2 cellular contexts compared by ENCODE assay signal in the genomic region with DNA sequence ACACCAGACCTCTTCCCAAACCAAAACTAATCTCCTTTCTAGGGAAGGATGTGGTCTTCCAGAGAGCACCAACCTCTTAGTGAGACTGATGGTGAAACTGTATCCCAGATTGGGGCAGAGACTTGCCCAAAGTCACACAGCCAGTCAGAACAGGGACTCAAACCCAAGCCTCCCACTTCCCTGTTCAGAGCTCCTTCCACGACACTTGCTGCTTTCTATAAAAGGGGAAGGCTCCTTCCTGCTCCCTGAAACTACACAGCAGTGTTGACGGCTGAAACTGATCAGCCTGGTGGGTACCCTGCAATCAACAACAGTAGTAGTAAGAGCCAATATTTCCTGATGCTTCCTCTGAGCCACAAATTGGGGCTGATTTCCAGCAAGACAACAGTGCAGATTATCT.
TF ChIP-seq lines count a peak whose summit lies in the region.

No MANE protein-coding gene starts in this region.

TF ChIP-seq in H1, 55 proteins besides CTCF, POLR2A, EP300 and RAD21:
- TF ChIP-seq RFX5 (IDR thresholded peaks at IDR 0.05; ENCODE audit: borderline replicate concordance, low read depth, low read length): no peak
- no peak for TF ChIP-seq TBP (IDR thresholded peaks at IDR 0.05; ENCODE audit: low read depth, low read length)
- no peak for TF ChIP-seq NANOG (IDR thresholded peaks at IDR 0.05; ENCODE audit: insufficient read depth, low read depth, low read length, poor library complexity, severe bottlenecking)
- TF ChIP-seq SP1 (IDR thresholded peaks at IDR 0.05; ENCODE audit: low read depth, low read length): no peak
- TF ChIP-seq KDM5A (IDR thresholded peaks at IDR 0.05; ENCODE audit: low read length): no peak
- TF ChIP-seq, protein P1, sequence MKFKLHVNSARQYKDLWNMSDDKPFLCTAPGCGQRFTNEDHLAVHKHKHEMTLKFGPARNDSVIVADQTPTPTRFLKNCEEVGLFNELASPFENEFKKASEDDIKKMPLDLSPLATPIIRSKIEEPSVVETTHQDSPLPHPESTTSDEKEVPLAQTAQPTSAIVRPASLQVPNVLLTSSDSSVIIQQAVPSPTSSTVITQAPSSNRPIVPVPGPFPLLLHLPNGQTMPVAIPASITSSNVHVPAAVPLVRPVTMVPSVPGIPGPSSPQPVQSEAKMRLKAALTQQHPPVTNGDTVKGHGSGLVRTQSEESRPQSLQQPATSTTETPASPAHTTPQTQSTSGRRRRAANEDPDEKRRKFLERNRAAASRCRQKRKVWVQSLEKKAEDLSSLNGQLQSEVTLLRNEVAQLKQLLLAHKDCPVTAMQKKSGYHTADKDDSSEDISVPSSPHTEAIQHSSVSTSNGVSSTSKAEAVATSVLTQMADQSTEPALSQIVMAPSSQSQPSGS (IDR thresholded peaks at IDR 0.05; ENCODE audit: low read length): no peak
- TF ChIP-seq SIRT6 (IDR thresholded peaks at IDR 0.05; ENCODE audit: low read length): no peak
- no peak for TF ChIP-seq SRF (IDR thresholded peaks at IDR 0.05; ENCODE audit: low read depth, low read length)
- no peak for TF ChIP-seq POU5F1 (IDR thresholded peaks at IDR 0.05; ENCODE audit: low read depth, low read length)
- TF ChIP-seq POLR2AphosphoS5 (IDR thresholded peaks at IDR 0.05; ENCODE audit: low read depth, low read length): no peak
- TF ChIP-seq KDM1A (IDR thresholded peaks at IDR 0.05; ENCODE audit: borderline replicate concordance, low read length): no peak
- TF ChIP-seq SIN3A (conservative IDR thresholded peaks at IDR 0.05 in 1 of 2, IDR thresholded peaks at IDR 0.05 in 1 of 2; ENCODE audit: low read depth in 1 of 2, low read length in 2 of 2): no peak
- no peak for TF ChIP-seq TAF7 (optimal IDR thresholded peaks at IDR 0.05; ENCODE audit: borderline replicate concordance, low read depth, low read length)
- no peak for TF ChIP-seq TEAD4 (IDR thresholded peaks at IDR 0.05; ENCODE audit: low read depth, low read length)
- no peak for TF ChIP-seq TCF12 (IDR thresholded peaks at IDR 0.05; ENCODE audit: low read depth, low read length)
- no peak for TF ChIP-seq EGR1 (IDR thresholded peaks at IDR 0.05; ENCODE audit: borderline replicate concordance, low read depth, low read length)
- no peak for TF ChIP-seq SIX5 (IDR thresholded peaks at IDR 0.05; ENCODE audit: low read depth, low read length)
TF ChIP-seq in H1: peak in this region for 0.

TF ChIP-seq in SK-N-SH, 30 proteins besides CTCF, POLR2A, EP300 and RAD21:
- TF ChIP-seq ELF1 (IDR thresholded peaks at IDR 0.05) (no peak), SMC3 (IDR thresholded peaks at IDR 0.05; ENCODE audit: low read depth, low read length) (no peak), FOSL2 (IDR thresholded peaks at IDR 0.05; ENCODE audit: borderline replicate concordance, low read depth) (no peak), GATA2 (CRISPR knock-in tag; IDR thresholded peaks at IDR 0.05) (no peak), NFIC (IDR thresholded peaks at IDR 0.05; ENCODE audit: borderline replicate concordance) (no peak), FOXM1 (IDR thresholded peaks at IDR 0.05; ENCODE audit: low read depth) (no peak), RFX5 (IDR thresholded peaks at IDR 0.05; ENCODE audit: low read length) (no peak), FOXJ3 (CRISPR knock-in tag; IDR thresholded peaks at IDR 0.05) (no peak), TEAD4 (IDR thresholded peaks at IDR 0.05; ENCODE audit: borderline replicate concordance, insufficient read depth) (no peak), MEF2A (IDR thresholded peaks at IDR 0.05; ENCODE audit: borderline replicate concordance, low read depth) (no peak)
- TF ChIP-seq, protein P2, sequence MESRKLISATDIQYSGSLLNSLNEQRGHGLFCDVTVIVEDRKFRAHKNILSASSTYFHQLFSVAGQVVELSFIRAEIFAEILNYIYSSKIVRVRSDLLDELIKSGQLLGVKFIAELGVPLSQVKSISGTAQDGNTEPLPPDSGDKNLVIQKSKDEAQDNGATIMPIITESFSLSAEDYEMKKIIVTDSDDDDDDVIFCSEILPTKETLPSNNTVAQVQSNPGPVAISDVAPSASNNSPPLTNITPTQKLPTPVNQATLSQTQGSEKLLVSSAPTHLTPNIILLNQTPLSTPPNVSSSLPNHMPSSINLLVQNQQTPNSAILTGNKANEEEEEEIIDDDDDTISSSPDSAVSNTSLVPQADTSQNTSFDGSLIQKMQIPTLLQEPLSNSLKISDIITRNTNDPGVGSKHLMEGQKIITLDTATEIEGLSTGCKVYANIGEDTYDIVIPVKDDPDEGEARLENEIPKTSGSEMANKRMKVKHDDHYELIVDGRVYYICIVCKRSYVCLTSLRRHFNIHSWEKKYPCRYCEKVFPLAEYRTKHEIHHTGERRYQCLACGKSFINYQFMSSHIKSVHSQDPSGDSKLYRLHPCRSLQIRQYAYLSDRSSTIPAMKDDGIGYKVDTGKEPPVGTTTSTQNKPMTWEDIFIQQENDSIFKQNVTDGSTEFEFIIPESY (IDR thresholded peaks at IDR 0.05; ENCODE audit: borderline replicate concordance, low read depth): no peak
- TF ChIP-seq, protein P3, sequence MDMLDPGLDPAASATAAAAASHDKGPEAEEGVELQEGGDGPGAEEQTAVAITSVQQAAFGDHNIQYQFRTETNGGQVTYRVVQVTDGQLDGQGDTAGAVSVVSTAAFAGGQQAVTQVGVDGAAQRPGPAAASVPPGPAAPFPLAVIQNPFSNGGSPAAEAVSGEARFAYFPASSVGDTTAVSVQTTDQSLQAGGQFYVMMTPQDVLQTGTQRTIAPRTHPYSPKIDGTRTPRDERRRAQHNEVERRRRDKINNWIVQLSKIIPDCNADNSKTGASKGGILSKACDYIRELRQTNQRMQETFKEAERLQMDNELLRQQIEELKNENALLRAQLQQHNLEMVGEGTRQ (IDR thresholded peaks at IDR 0.05; ENCODE audit: borderline replicate concordance, low read depth, low read length): no peak
